In the genomic region with DNA sequence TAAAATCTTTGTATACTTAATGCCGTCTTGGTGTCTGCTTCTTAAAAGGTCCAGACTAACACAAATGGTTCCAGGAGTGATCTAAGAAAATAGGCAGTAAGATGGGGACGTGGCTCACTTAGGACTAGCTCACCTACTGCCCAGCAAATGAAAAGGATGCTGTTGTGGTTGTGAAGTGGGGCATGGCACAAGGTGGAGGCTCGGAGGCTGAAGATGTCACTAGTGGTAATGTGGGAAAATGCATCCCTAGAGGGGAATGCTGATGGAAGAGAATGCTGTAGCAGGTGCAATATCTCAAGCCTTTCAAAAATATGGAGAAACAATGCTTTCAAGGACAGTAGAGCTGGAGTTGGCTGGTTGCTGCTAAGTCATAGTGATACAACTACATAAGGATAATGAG, we compare ENCODE assay signal across 2 cellular contexts.
TF ChIP-seq lines count a peak whose summit lies in the region.

No MANE protein-coding gene starts in this region.

TF ChIP-seq in A549, 52 proteins besides CTCF, POLR2A, EP300 and RAD21:
- TF ChIP-seq NPAS2 (CRISPR knock-in tag; IDR thresholded peaks at IDR 0.05; ENCODE audit: borderline replicate concordance) (no peak), JUNB (IDR thresholded peaks at IDR 0.05) (no peak), CHD4 (IDR thresholded peaks at IDR 0.05; ENCODE audit: borderline replicate concordance) (no peak), BHLHE40 (IDR thresholded peaks at IDR 0.05; ENCODE audit: low read depth, low read length) (no peak), RNF2 (IDR thresholded peaks at IDR 0.05; ENCODE audit: borderline replicate concordance, low read depth) (no peak), RARB (CRISPR knock-in tag; IDR thresholded peaks at IDR 0.05) (no peak), ZFP36 (IDR thresholded peaks at IDR 0.05; ENCODE audit: borderline replicate concordance, partially characterized antibody) (no peak), ZSCAN20 (CRISPR knock-in tag; IDR thresholded peaks at IDR 0.05) (no peak), ESRRA (IDR thresholded peaks at IDR 0.05; ENCODE audit: borderline replicate concordance, low read length) (no peak), JUN (IDR thresholded peaks at IDR 0.05) (no peak), NR3C1 (IDR thresholded peaks at IDR 0.05) (no peak), RCOR1 (IDR thresholded peaks at IDR 0.05; ENCODE audit: low read depth, low read length) (no peak), SREBF2 (IDR thresholded peaks at IDR 0.05) (no peak), EHMT2 (IDR thresholded peaks at IDR 0.05; ENCODE audit: low read depth) (no peak), FOSL2 (IDR thresholded peaks at IDR 0.05) (no peak), FOSL2 (CRISPR knock-in tag; IDR thresholded peaks at IDR 0.05) (no peak), EHF (CRISPR knock-in tag; IDR thresholded peaks at IDR 0.05) (no peak), TFCP2L1 (CRISPR knock-in tag; IDR thresholded peaks at IDR 0.05) (no peak), HEYL (CRISPR knock-in tag; IDR thresholded peaks at IDR 0.05) (no peak)
- TF ChIP-seq, protein P1, sequence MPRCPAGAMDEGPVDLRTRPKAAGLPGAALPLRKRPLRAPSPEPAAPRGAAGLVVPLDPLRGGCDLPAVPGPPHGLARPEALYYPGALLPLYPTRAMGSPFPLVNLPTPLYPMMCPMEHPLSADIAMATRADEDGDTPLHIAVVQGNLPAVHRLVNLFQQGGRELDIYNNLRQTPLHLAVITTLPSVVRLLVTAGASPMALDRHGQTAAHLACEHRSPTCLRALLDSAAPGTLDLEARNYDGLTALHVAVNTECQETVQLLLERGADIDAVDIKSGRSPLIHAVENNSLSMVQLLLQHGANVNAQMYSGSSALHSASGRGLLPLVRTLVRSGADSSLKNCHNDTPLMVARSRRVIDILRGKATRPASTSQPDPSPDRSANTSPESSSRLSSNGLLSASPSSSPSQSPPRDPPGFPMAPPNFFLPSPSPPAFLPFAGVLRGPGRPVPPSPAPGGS (IDR thresholded peaks at IDR 0.05), result no peak
- TF ChIP-seq, protein P2, sequence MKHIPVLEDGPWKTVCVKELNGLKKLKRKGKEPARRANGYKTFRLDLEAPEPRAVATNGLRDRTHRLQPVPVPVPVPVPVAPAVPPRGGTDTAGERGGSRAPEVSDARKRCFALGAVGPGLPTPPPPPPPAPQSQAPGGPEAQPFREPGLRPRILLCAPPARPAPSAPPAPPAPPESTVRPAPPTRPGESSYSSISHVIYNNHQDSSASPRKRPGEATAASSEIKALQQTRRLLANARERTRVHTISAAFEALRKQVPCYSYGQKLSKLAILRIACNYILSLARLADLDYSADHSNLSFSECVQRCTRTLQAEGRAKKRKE (CRISPR knock-in tag; IDR thresholded peaks at IDR 0.05; ENCODE audit: low read depth), result no peak

TF ChIP-seq in K562, 482 proteins besides CTCF, POLR2A, EP300 and RAD21:
- no peak for TF ChIP-seq ZNF76 (CRISPR knock-in tag; IDR thresholded peaks at IDR 0.05; ENCODE audit: borderline replicate concordance)
- TF ChIP-seq HDGF (IDR thresholded peaks at IDR 0.05), result 0 out of 2 replicates have a peak, but pooled peaks have one; percentile 9
